Comparison of ENCODE assay signal across 7 cellular contexts in the genomic region with DNA sequence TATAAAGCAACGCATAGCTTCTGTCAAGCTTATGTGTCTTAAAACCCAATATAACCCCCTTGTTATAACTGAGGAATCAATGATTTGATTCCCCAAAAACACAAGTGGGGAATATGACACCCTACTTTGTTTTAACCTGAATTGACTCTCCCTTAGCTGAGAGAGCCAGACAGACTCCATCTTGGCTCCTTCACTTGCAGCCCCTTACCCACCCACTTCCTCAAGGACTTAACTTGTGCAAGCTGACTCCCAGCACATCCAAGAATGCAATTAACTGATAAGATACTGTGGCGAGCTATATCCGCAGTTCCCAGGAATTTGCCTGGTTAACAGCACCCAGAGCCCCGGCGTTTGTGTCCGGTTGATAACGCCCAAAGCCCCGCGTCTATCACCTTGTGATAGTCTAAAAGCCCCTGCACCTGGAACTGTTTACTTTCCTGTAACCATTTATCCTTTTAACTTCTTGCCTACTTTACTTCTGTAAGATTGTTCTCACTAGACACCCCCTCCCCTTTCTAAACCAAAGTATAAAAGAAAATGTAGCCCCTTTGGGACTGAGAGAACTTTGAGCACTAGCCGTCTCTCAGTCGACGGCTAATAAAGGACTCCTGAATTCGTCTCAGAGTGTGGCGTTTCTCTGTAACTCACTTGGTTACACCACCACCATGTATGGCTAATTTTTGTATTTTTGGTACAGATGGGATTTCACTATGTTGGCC. TPM values are rescaled to one million over a fixed set of nuclear protein-coding genes. Genes with fewer than 3 reads are reported as not detected.
A peak's percentile ranks its signal among the peaks of the same experiment; 100 is the strongest.
DNase-seq lines count a peak whose midpoint lies in the region; ATAC-seq, FAIRE-seq and TF ChIP-seq lines count a peak whose summit lies in the region.
"Not testable (repeated sequence)": the region's sequence is repeated elsewhere in the genome, so short reads cannot be mapped to it uniquely, and the experiment has no call there.

No MANE protein-coding gene starts in this region.

- H3K9me3 ChIP-seq in K562 (replicated peaks; ENCODE audit: control insufficient read depth, insufficient read depth, low read depth, low read length); mesodermal cell (ENCODE audit: control insufficient read depth, low read length); smooth muscle cell (replicated peaks; ENCODE audit: low read depth): not testable (repeated sequence)

- not testable (repeated sequence) for TF ChIP-seq CTCF in K562 (IDR thresholded peaks at IDR 0.05 in 2 of 3, conservative IDR thresholded peaks at IDR 0.05 in 1 of 3; ENCODE audit: insufficient read depth in 2 of 3, low read depth in 1 of 3, low read length in 3 of 3); fibroblast of villous mesenchyme (IDR thresholded peaks at IDR 0.05; ENCODE audit: insufficient read depth, low read depth, low read length); smooth muscle cell (IDR thresholded peaks at IDR 0.05; ENCODE audit: borderline replicate concordance, insufficient read depth, poor library complexity, severe bottlenecking)

- not testable (repeated sequence) for H3K36me3 Mint-ChIP-seq in activated CD4-positive, alpha-beta T cell treated with anti-CD3 and anti-CD28 coated beads, Interleukin-2, amount 10 ng/mL, durations not matched to agents 7 days and 5 days (ENCODE audit: low read depth)

- peak overlapping the region; percentile 93 for H3K4me2 ChIP-seq in K562 (ENCODE audit: insufficient read depth, low read length)
- H3K4me2 ChIP-seq in smooth muscle cell, result peak overlapping the region; percentile 44

- not testable (repeated sequence) for H4K20me1 ChIP-seq in K562 (replicated peaks; ENCODE audit: control insufficient read depth, insufficient read depth, low read length); smooth muscle cell (ENCODE audit: low read depth)

- not testable (repeated sequence) for H2AFZ ChIP-seq in K562 (ENCODE audit: low read depth, low read length); smooth muscle cell (ENCODE audit: low read depth)

- H3K9ac ChIP-seq in K562 (ENCODE audit: insufficient read depth in 1 of 2, low read depth in 2 of 2, low read length in 2 of 2), result peak overlapping the region; percentile 35 to 87; a peak in 3 of 4 replicates
- not testable (repeated sequence) for H3K9ac ChIP-seq in smooth muscle cell (ENCODE audit: low read depth)

- TF ChIP-seq POLR2A in K562 (conservative IDR thresholded peaks at IDR 0.05), result not testable (repeated sequence)

- not testable (repeated sequence) for H3K4me3 Mint-ChIP-seq in activated CD4-positive, alpha-beta T cell treated with anti-CD3 and anti-CD28 coated beads, Interleukin-2, amount 10 ng/mL, durations not matched to agents 7 days and 5 days

- intact Hi-C loops in K562 (cut with micrococcal nuclease), result loop anchor here (1.0 to 2.0 kb wide), 2 partner anchors 34 to 45 kb away; a partner anchor contains a TSS

- peak; percentile 44 for DNase-seq in ELF-1 (ENCODE audit: low read depth, low spot score)
- not testable (repeated sequence) for DNase-seq in activated CD4-positive, alpha-beta T cell treated with anti-CD3 and anti-CD28 coated beads, Interleukin-2, amount 10 ng/mL, durations not matched to agents 7 days and 5 days; smooth muscle cell (lab: John Stamatoyannopoulos, UW; ENCODE audit: unreplicated experiment)
- peak in 1 of 4 experiments; percentile 85 for DNase-seq in K562 (ENCODE audit: extremely low read depth in 1 of 4, low spot score in 3 of 4)
- peak; percentile 63 for DNase-seq in fibroblast of villous mesenchyme (ENCODE audit: low read depth)

- not testable (repeated sequence) for BruUV-seq in K562 (replicated peaks; lab: Mats Ljungman, UMichigan)

- POLR2A ChIA-PET in activated CD4-positive, alpha-beta T cell treated with anti-CD3 and anti-CD28 coated beads, Interleukin-2, amount 10 ng/mL, durations not matched to agents 7 days and 5 days (lab: Charles Lee), result interaction anchor here (0.6 kb wide), 1 partner anchor 406 kb away, joined by 4 read pairs; no protein-coding TSS in a partner anchor
- POLR2A ChIA-PET in K562 (lab: Yijun Ruan, JAX), result interaction anchor here (1.2 kb wide), 1 partner anchor 24 kb away, joined by 5 read pairs; no protein-coding TSS in a partner anchor

- H3K4me1 ChIP-seq in K562 (replicated peaks in 1 of 2; ENCODE audit: control insufficient read depth in 2 of 2, insufficient read depth in 2 of 2, low read length in 2 of 2), result peaks cover 12 to 28% of the 10 kb centered on the region in 2 experiments
- peaks cover 16% of the 10 kb centered on the region for H3K4me1 ChIP-seq in mesodermal cell (ENCODE audit: control insufficient read depth, insufficient read depth, low read length, poor library complexity, severe bottlenecking)
- not testable (repeated sequence) for H3K4me1 ChIP-seq in smooth muscle cell (ENCODE audit: low read depth)

- H3K27me3 ChIP-seq in K562 (ENCODE audit: control insufficient read depth in 2 of 2, insufficient read depth in 2 of 2, low read length in 2 of 2); smooth muscle cell (ENCODE audit: low read depth): not testable (repeated sequence)

- 0% methylated on average over 14 of the region's 14 CpGs for WGBS in K562 (ENCODE audit: insufficient coverage, low coverage, missing lambda C conversion rate)
- 68 to 79% methylated on average over 8 of the region's 14 CpGs for WGBS in mesodermal cell (ENCODE audit: insufficient coverage in 2 of 2), 2 experiments
- WGBS in smooth muscle cell (ENCODE audit: low lambda C conversion rate), result 41% methylated on average over 14 of the region's 14 CpGs

- not testable (repeated sequence) for ATAC-seq in SK-N-SH treated with all-trans-retinoic acid at 6 μM for 48 hours
- peak; percentile 5 for ATAC-seq in K562

- H3F3A ChIP-seq in smooth muscle cell (ENCODE audit: low read depth), result not testable (repeated sequence)

- H3K4me1 Mint-ChIP-seq in activated CD4-positive, alpha-beta T cell treated with anti-CD3 and anti-CD28 coated beads, Interleukin-2, amount 10 ng/mL, durations not matched to agents 7 days and 5 days, result peaks cover 36% of the 10 kb centered on the region

- not testable (repeated sequence) for FAIRE-seq in K562 (lab: Jason Lieb, UNC)

- TF ChIP-seq EP300 in K562 (IDR thresholded peaks at IDR 0.05; ENCODE audit: low read length), result peak; percentile 82

- H3K27ac ChIP-seq in K562 (ENCODE audit: extremely low read depth, low read depth, low read length) (peak overlapping the region; percentile 86), mesodermal cell (ENCODE audit: low read depth, low read length, severe bottlenecking) (peak overlapping the region; percentile 64)
- not testable (repeated sequence) for H3K27ac ChIP-seq in smooth muscle cell (ENCODE audit: low read depth)

- CTCF ChIA-PET in activated CD4-positive, alpha-beta T cell treated with anti-CD3 and anti-CD28 coated beads, Interleukin-2, amount 10 ng/mL, durations not matched to agents 7 days and 5 days (lab: Charles Lee), result interaction anchor here (0.5 to 1.6 kb wide), 2 partner anchors 24 to 91 kb away, joined by 4 to 5 read pairs; no protein-coding TSS in a partner anchor
- CTCF ChIA-PET in K562 (lab: Yijun Ruan, JAX; ENCODE audit: low intra/inter-chr PET ratio), result not testable (repeated sequence)

- peak in 1 of 2 experiments; percentile 64; a peak in 2 of 4 replicates for TF ChIP-seq RAD21 in K562 (CRISPR knock-in tag; conservative IDR thresholded peaks at IDR 0.05 in 1 of 2, IDR thresholded peaks at IDR 0.05 in 1 of 2)

- not testable (repeated sequence) for H3K9me1 ChIP-seq in K562 (ENCODE audit: control insufficient read depth, insufficient read depth, low read length)

- H3K9me3 Mint-ChIP-seq in activated CD4-positive, alpha-beta T cell treated with anti-CD3 and anti-CD28 coated beads, Interleukin-2, amount 10 ng/mL, durations not matched to agents 7 days and 5 days, result not testable (repeated sequence)

- in situ Hi-C loops in K562 (cut with MboI), result not testable (repeated sequence)

- H3K79me2 ChIP-seq in K562 (ENCODE audit: control insufficient read depth, insufficient read depth, low read length), result peaks cover 69% of the 10 kb centered on the region
- not testable (repeated sequence) for H3K79me2 ChIP-seq in smooth muscle cell (ENCODE audit: low read depth)

- peak overlapping the region; percentile 63; the same call in 1 of the 2 replicates for H3K4me3 ChIP-seq in K562
- H3K4me3 ChIP-seq in fibroblast of villous mesenchyme (ENCODE audit: low read depth, low read length); mesodermal cell (ENCODE audit: extremely low read depth, insufficient read depth, low read length, poor library complexity, severe bottlenecking); smooth muscle cell: not testable (repeated sequence)

- not testable (repeated sequence) for H3K27me3 Mint-ChIP-seq in activated CD4-positive, alpha-beta T cell treated with anti-CD3 and anti-CD28 coated beads, Interleukin-2, amount 10 ng/mL, durations not matched to agents 7 days and 5 days

- peak overlapping the region; percentile 55 for H3K27ac Mint-ChIP-seq in activated CD4-positive, alpha-beta T cell treated with anti-CD3 and anti-CD28 coated beads, Interleukin-2, amount 10 ng/mL, durations not matched to agents 7 days and 5 days

- peaks cover 46% of the 10 kb centered on the region for H3K36me3 ChIP-seq in K562 (ENCODE audit: control insufficient read depth, insufficient read depth, low read length)
- H3K36me3 ChIP-seq in mesodermal cell (ENCODE audit: control insufficient read depth, insufficient read depth, low read length); smooth muscle cell (ENCODE audit: low read depth): not testable (repeated sequence)

RNA-seq across cellular contexts. Expression of a gene that starts 35.4 kb away (rescaled TPM):
- total RNA-seq in activated CD4-positive, alpha-beta T cell treated with anti-CD3 and anti-CD28 coated beads, Interleukin-2, amount 10 ng/mL, durations not matched to agents 7 days and 5 days, result 10 to 100 TPM; 30.5 to 34.0 TPM
- total RNA-seq in K562 (2011; cell fraction: chromatin; rRNA removed; ENCODE audit: low replicate concordance), result 32.5 and 111 TPM in 2 replicates
- total RNA-seq in K562 (2011; cell fraction: nucleolus; rRNA removed), result 22.2 and 32.0 TPM in 2 replicates
- total RNA-seq in K562 (2011; cell fraction: nucleoplasm; rRNA removed), result 39.2 and 53.8 TPM in 2 replicates
- total RNA-seq in K562 (2014; rRNA removed) (23.7 and 23.8 TPM in 2 replicates), K562 (2014; rRNA removed; fragmentation: Illumina TruSeq; extraction: Trizol) (26.2 and 28.2 TPM in 2 replicates), K562 (2015; rRNA removed; fragmentation: Illumina TruSeq; extraction: Trizol) (25.1 and 26.3 TPM in 2 replicates), K562 (2021) (21.4 and 21.5 TPM in 2 replicates), fibroblast of villous mesenchyme (20.9 and 33.2 TPM in 2 replicates), smooth muscle cell (33.7 and 36.3 TPM in 2 replicates)
- polyA plus RNA-seq in K562 (2011; rRNA removed) (25.3 and 31.9 TPM in 2 replicates), K562 (2014; fragmentation: Illumina TruSeq; extraction: Trizol) (18.8 and 20.9 TPM in 2 replicates), K562 (2014; fragmentation: Nextera tagmentation; extraction: Ambion mirVana) (1 to 10 TPM; 6.2 to 7.2 TPM), K562 (2014; rRNA removed) (15.7 and 16.2 TPM in 2 replicates), smooth muscle cell (7.6 and 9.1 TPM in 2 replicates)
- 6.1 and 8.5 TPM in 2 replicates for polyA plus RNA-seq in K562 (2011; cell fraction: cytosol; rRNA removed)
- polyA plus RNA-seq in K562 (2011; cell fraction: nucleus; rRNA removed), result 17.0 and 18.8 TPM in 2 replicates
- polyA plus RNA-seq in K562 (2012), result 12.9 and 13.6 TPM in 2 replicates
- polyA minus RNA-seq in K562 (2011; rRNA and poly(A)+ RNA removed), result 56.1 and 62.4 TPM in 2 replicates
- 23.7 and 26.0 TPM in 2 replicates for polyA minus RNA-seq in K562 (2011; cell fraction: cytosol; rRNA and poly(A)+ RNA removed)
- 26.4 and 30.4 TPM in 2 replicates for polyA minus RNA-seq in K562 (2011; cell fraction: nucleus; rRNA and poly(A)+ RNA removed)
- 13.3 TPM for polyA plus RNA-seq in mesodermal cell (2013, experiment 1 of 2)
- 14.7 TPM for polyA plus RNA-seq in mesodermal cell (2013, experiment 2 of 2)

RNA-seq across cellular contexts. Expression of a gene that starts 45.0 kb away (rescaled TPM):
- 1,000 to 10,000 TPM; 1,026 to 1,105 TPM for total RNA-seq in activated CD4-positive, alpha-beta T cell treated with anti-CD3 and anti-CD28 coated beads, Interleukin-2, amount 10 ng/mL, durations not matched to agents 7 days and 5 days
- 302 and 379 TPM in 2 replicates for total RNA-seq in K562 (2011; cell fraction: chromatin; rRNA removed; ENCODE audit: low replicate concordance)
- total RNA-seq in K562 (2011; cell fraction: nucleolus; rRNA removed), result 502 and 519 TPM in 2 replicates
- total RNA-seq in K562 (2011; cell fraction: nucleoplasm; rRNA removed), result 556 and 741 TPM in 2 replicates
- total RNA-seq in K562 (2014; rRNA removed), result 2,157 and 4,237 TPM in 2 replicates
- total RNA-seq in K562 (2014; rRNA removed; fragmentation: Illumina TruSeq; extraction: Trizol), result 1,726 and 1,992 TPM in 2 replicates
- 1,831 and 1,892 TPM in 2 replicates for total RNA-seq in K562 (2015; rRNA removed; fragmentation: Illumina TruSeq; extraction: Trizol)
- total RNA-seq in K562 (2021), result 1,401 and 1,590 TPM in 2 replicates
- 1,776 and 1,804 TPM in 2 replicates for polyA plus RNA-seq in K562 (2011; rRNA removed)
- polyA plus RNA-seq in K562 (2011; cell fraction: cytosol; rRNA removed), result 424 and 746 TPM in 2 replicates
- polyA plus RNA-seq in K562 (2011; cell fraction: nucleus; rRNA removed), result 459 and 780 TPM in 2 replicates
- 1,572 and 2,137 TPM in 2 replicates for polyA plus RNA-seq in K562 (2012)
- 2,147 and 2,288 TPM in 2 replicates for polyA plus RNA-seq in K562 (2014; fragmentation: Illumina TruSeq; extraction: Trizol)
- polyA plus RNA-seq in K562 (2014; fragmentation: Nextera tagmentation; extraction: Ambion mirVana), result 1,000 to 10,000 TPM; 1,189 to 1,198 TPM
- polyA plus RNA-seq in K562 (2014; rRNA removed), result 4,750 and 5,417 TPM in 2 replicates
- polyA minus RNA-seq in K562 (2011; rRNA and poly(A)+ RNA removed), result 621 and 719 TPM in 2 replicates
- 317 and 358 TPM in 2 replicates for polyA minus RNA-seq in K562 (2011; cell fraction: cytosol; rRNA and poly(A)+ RNA removed)
- polyA minus RNA-seq in K562 (2011; cell fraction: nucleus; rRNA and poly(A)+ RNA removed), result 175 and 332 TPM in 2 replicates
- 1,523 and 2,114 TPM in 2 replicates for total RNA-seq in fibroblast of villous mesenchyme
- 2,474 TPM for polyA plus RNA-seq in mesodermal cell (2013, experiment 1 of 2)
- polyA plus RNA-seq in mesodermal cell (2013, experiment 2 of 2), result 2,490 TPM
- 1,956 and 2,011 TPM in 2 replicates for total RNA-seq in smooth muscle cell
- polyA plus RNA-seq in smooth muscle cell, result 452 and 518 TPM in 2 replicates
